ENCODE assay signal across 10 cellular contexts in the genomic region with DNA sequence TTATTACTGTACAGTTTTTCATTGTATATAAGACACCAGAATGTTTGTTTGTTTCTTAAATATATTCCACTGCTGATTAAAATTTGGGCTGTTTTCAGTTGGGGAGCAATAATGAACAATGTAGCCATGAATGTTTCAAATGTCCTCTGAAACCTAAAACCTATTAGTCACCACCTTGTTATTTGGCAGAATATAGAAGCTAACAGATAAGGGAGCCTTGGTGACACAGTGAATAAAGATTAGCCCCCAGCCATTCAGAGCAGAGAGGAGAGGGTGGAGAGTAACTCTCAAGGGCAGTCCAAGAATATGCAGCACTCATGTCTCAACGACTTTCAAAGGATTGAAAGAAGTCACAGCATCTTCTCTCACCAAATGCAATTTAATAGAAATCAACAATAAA. TPM values are rescaled to one million over a fixed set of nuclear protein-coding genes. Genes with fewer than 3 reads are reported as not detected.
DNase-seq lines count a peak whose midpoint lies in the region; ATAC-seq and TF ChIP-seq lines count a peak whose summit lies in the region.
"Had no signal": no experiment of that assay in that cellular context is flagged by ENCODE, and none has a peak within 500 bp of the region (broad histone marks: within the 10 kb centered on the region; RNA-seq: fewer than 3 reads in every experiment).

No MANE protein-coding gene starts in this region.

- peak overlapping the region; percentile 50; the same call in 1 of the 2 replicates for H3K9ac ChIP-seq in SK-N-SH

- TF ChIP-seq CTCF in HEK293 (tag by site-specific recombination; IDR thresholded peaks at IDR 0.05) (no peak), SK-N-SH (IDR thresholded peaks at IDR 0.05) (no peak), cardiac muscle cell (IDR thresholded peaks at IDR 0.05; ENCODE audit: low read depth, low read length) (no peak)

- TF ChIP-seq RAD21 in SK-N-SH (IDR thresholded peaks at IDR 0.05; ENCODE audit: low read length), result no peak

- H3K36me3 ChIP-seq in HEK293 (ENCODE audit: control insufficient read depth in 2 of 2, insufficient read depth in 1 of 2, low read length in 2 of 2) (no peaks in the 10 kb centered on the region), SK-N-SH (replicated peaks in 1 of 2; ENCODE audit: control insufficient read depth in 1 of 2, insufficient read depth in 2 of 2, low read length in 1 of 2) (no peaks in the 10 kb centered on the region), cardiac muscle cell (no peaks in the 10 kb centered on the region)
- H3K36me3 ChIP-seq: transverse colon had no signal

- DNase-seq in SK-N-SH, result no peak
- DNase-seq in cardiac muscle cell (ENCODE audit: low read depth in 1 of 2, low spot score in 1 of 2), result peak; percentile 78 to 90
- DNase-seq in stromal cell of bone marrow (ENCODE audit: low read depth), result peak; percentile 25
- no peak for DNase-seq in NCI-H2227 treated with DMSO at 0.1 percent for 48 hours (lab: John Stamatoyannopoulos, UW)
- no peak for DNase-seq in middle frontal gyrus (ENCODE audit: extremely low spot score, low spot score)
- DNase-seq: activated CD8-positive, alpha-beta memory T cell treated with anti-CD3 and anti-CD28 coated beads, Interleukin-2, amount 10 ng/mL, durations not matched to agents 7 days and 5 days; transverse colon had no signal

- 7% methylated on average over 1 of the region's 1 CpG for WGBS in SK-N-SH (ENCODE audit: low lambda C conversion rate)

- H3K27ac ChIP-seq in HEK293 (ENCODE audit: extremely low read depth, low read depth, low read length) (0 out of 2 replicates have a peak overlapping the region, but pooled peaks have one; percentile 49), SK-N-SH (ENCODE audit: low read depth in 2 of 2, low read length in 1 of 2) (peak overlapping the region; percentile 35 to 83; a peak in 3 of 4 replicates), cardiac muscle cell (peak overlapping the region; percentile 86)
- H3K27ac ChIP-seq: transverse colon had no signal

- CTCF ChIA-PET in HEK293 (lab: Yijun Ruan, JAX) (interaction anchor here (1.1 to 2.6 kb wide), 3 partner anchors 9 to 13 kb away, joined by 3 to 11 read pairs (median 4); no protein-coding TSS in a partner anchor), SK-N-SH (lab: Yijun Ruan, JAX) (interaction anchor here (0.6 kb wide), 2 partner anchors 20 to 216 kb away, joined by 3 read pairs; no protein-coding TSS in a partner anchor)

- H2AFZ ChIP-seq in SK-N-SH (ENCODE audit: low read depth), result peak overlapping the region; percentile 61; the same call in 1 of the 2 replicates

- peak overlapping the region; percentile 36; the same call in 1 of the 2 replicates for H3K4me2 ChIP-seq in SK-N-SH

- H3K4me3 ChIP-seq in HEK293 (ENCODE audit: low read depth, low read length) (no peak overlapping the region), SK-N-SH (ENCODE audit: low read depth in 2 of 2, low read length in 1 of 2) (no peak overlapping the region; a peak in 1 of 4 replicates), cardiac muscle cell (no peak overlapping the region)
- H3K4me3 ChIP-seq: transverse colon had no signal

- POLR2A ChIA-PET in HEK293 (lab: Yijun Ruan, JAX) (no interaction called here), SK-N-SH (lab: Yijun Ruan, JAX) (no interaction called here)

- no peak for ATAC-seq in HG02610 (IDR thresholded peaks at IDR 0.05; ENCODE audit: unreplicated experiment)
- ATAC-seq: activated CD8-positive, alpha-beta memory T cell treated with anti-CD3 and anti-CD28 coated beads, Interleukin-2, amount 10 ng/mL, durations not matched to agents 7 days and 5 days had no signal

- H3K4me1 ChIP-seq in HEK293 (ENCODE audit: control insufficient read depth, insufficient read depth, low read length) (peaks cover 8% of the 10 kb centered on the region), SK-N-SH (ENCODE audit: control insufficient read depth in 1 of 2, insufficient read depth in 2 of 2, low read depth in 1 of 2, low read length in 1 of 2) (peaks cover 0 to 44% of the 10 kb centered on the region in 2 experiments; a peak in 2 of 4 replicates), cardiac muscle cell (ENCODE audit: low read depth) (peaks cover 24% of the 10 kb centered on the region)

- H4K20me1 ChIP-seq in SK-N-SH (ENCODE audit: insufficient read depth), result no peaks in the 10 kb centered on the region

- H3K9me3 ChIP-seq in HEK293 (ENCODE audit: control insufficient read depth, insufficient read depth, low read depth, low read length) (no peaks in the 10 kb centered on the region), SK-N-SH (no peaks in the 10 kb centered on the region), cardiac muscle cell (ENCODE audit: low read depth) (no peaks in the 10 kb centered on the region)
- H3K9me3 ChIP-seq: transverse colon had no signal

- peaks cover 35% of the 10 kb centered on the region for H3F3A ChIP-seq in SK-N-SH (replicated peaks; ENCODE audit: insufficient read depth)

- peak in 1 of 2 experiments; percentile 86; a peak in 2 of 4 replicates for TF ChIP-seq EP300 in SK-N-SH (IDR thresholded peaks at IDR 0.05; ENCODE audit: borderline replicate concordance in 1 of 2, low read depth in 1 of 2, low read length in 1 of 2)

- H3K27me3 ChIP-seq in SK-N-SH (ENCODE audit: insufficient read depth) (no peaks in the 10 kb centered on the region), cardiac muscle cell (no peaks in the 10 kb centered on the region)
- H3K27me3 ChIP-seq: transverse colon had no signal

- H3K79me2 ChIP-seq in SK-N-SH (ENCODE audit: insufficient read depth), result no peaks in the 10 kb centered on the region

- no peaks in the 10 kb centered on the region for H3K9me2 ChIP-seq in SK-N-SH

TF ChIP-seq in HEK293, 187 proteins besides CTCF, POLR2A, EP300 and RAD21 (continues in another document):
- TF ChIP-seq, protein P1, sequence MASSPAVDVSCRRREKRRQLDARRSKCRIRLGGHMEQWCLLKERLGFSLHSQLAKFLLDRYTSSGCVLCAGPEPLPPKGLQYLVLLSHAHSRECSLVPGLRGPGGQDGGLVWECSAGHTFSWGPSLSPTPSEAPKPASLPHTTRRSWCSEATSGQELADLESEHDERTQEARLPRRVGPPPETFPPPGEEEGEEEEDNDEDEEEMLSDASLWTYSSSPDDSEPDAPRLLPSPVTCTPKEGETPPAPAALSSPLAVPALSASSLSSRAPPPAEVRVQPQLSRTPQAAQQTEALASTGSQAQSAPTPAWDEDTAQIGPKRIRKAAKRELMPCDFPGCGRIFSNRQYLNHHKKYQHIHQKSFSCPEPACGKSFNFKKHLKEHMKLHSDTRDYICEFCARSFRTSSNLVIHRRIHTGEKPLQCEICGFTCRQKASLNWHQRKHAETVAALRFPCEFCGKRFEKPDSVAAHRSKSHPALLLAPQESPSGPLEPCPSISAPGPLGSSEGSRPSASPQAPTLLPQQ (tag by site-specific recombination; IDR thresholded peaks at IDR 0.05), result 0 out of 2 replicates have a peak, but pooled peaks have one; percentile 12
- TF ChIP-seq ZNF37A (tag by site-specific recombination; IDR thresholded peaks at IDR 0.05) (no peak), ZNF184 (tag by site-specific recombination; IDR thresholded peaks at IDR 0.05) (no peak), ZNF48 (tag by site-specific recombination; IDR thresholded peaks at IDR 0.05) (no peak)
- TF ChIP-seq, protein P2, sequence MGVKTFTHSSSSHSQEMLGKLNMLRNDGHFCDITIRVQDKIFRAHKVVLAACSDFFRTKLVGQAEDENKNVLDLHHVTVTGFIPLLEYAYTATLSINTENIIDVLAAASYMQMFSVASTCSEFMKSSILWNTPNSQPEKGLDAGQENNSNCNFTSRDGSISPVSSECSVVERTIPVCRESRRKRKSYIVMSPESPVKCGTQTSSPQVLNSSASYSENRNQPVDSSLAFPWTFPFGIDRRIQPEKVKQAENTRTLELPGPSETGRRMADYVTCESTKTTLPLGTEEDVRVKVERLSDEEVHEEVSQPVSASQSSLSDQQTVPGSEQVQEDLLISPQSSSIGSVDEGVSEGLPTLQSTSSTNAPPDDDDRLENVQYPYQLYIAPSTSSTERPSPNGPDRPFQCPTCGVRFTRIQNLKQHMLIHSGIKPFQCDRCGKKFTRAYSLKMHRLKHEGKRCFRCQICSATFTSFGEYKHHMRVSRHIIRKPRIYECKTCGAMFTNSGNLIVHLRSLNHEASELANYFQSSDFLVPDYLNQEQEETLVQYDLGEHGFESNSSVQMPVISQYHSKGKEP (tag by site-specific recombination; IDR thresholded peaks at IDR 0.05), result no peak

TF ChIP-seq in SK-N-SH, 30 proteins besides CTCF, POLR2A, EP300 and RAD21 (continues in another document):
- TF ChIP-seq RCOR1 (IDR thresholded peaks at IDR 0.05; ENCODE audit: low read length) (no peak), FOXJ3 (CRISPR knock-in tag; IDR thresholded peaks at IDR 0.05) (no peak), EZH2phosphoT487 (IDR thresholded peaks at IDR 0.05; ENCODE audit: borderline replicate concordance, low read depth) (no peak), TEAD4 (IDR thresholded peaks at IDR 0.05; ENCODE audit: borderline replicate concordance, insufficient read depth) (peak; percentile 63; the same call in 1 of the 2 replicates), SIN3A (IDR thresholded peaks at IDR 0.05; ENCODE audit: borderline replicate concordance, low read depth, low read length) (no peak), POLR2AphosphoS5 (IDR thresholded peaks at IDR 0.05; ENCODE audit: low read depth, low read length) (peak; percentile 33; the same call in 1 of the 2 replicates), ELF1 (IDR thresholded peaks at IDR 0.05) (no peak), RXRA (IDR thresholded peaks at IDR 0.05; ENCODE audit: borderline replicate concordance, low read depth) (peak; percentile 32; the same call in 1 of the 2 replicates), NRF1 (IDR thresholded peaks at IDR 0.05; ENCODE audit: low read depth, low read length) (no peak), GABPA (IDR thresholded peaks at IDR 0.05; ENCODE audit: low read depth) (no peak), GATA2 (CRISPR knock-in tag; IDR thresholded peaks at IDR 0.05) (no peak)
- TF ChIP-seq, protein P3, sequence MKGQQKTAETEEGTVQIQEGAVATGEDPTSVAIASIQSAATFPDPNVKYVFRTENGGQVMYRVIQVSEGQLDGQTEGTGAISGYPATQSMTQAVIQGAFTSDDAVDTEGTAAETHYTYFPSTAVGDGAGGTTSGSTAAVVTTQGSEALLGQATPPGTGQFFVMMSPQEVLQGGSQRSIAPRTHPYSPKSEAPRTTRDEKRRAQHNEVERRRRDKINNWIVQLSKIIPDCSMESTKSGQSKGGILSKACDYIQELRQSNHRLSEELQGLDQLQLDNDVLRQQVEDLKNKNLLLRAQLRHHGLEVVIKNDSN (IDR thresholded peaks at IDR 0.05; ENCODE audit: borderline replicate concordance, low read depth), result no peak

RNA-seq across cellular contexts. Expression of a gene that starts 43.1 kb away (rescaled TPM):
- polyA plus RNA-seq in SK-N-SH (2012; rRNA removed), result 43.8 and 60.4 TPM in 2 replicates
- polyA plus RNA-seq in SK-N-SH (2012; cell fraction: cytosol; rRNA removed), result 52.8 and 56.2 TPM in 2 replicates
- 38.6 and 73.5 TPM in 2 replicates for polyA plus RNA-seq in SK-N-SH (2012; cell fraction: nucleus; rRNA removed)
- 0.11 and 0.21 TPM in 2 replicates for total RNA-seq in cardiac muscle cell
- polyA plus RNA-seq in cardiac muscle cell, result 0.17 TPM in 1 of 2 replicates, not detected in the other
- total RNA-seq: OCI-LY7 had no signal

Comparison
In these comparisons a context has a peak if more than half of its experiments do, and no peak if none do; other contexts are left out.
1. DNase-seq: peak in cardiac muscle cell (2 of 2) and stromal cell of bone marrow (single experiment); none in SK-N-SH (single experiment), NCI-H2227 treated with DMSO at 0.1 percent for 48 hours (single experiment) and middle frontal gyrus (single experiment).
2. RNA of a gene that starts 43.1 kb away (polyA plus RNA-seq): 38.6 to 73.5 TPM in SK-N-SH; 0.17 TPM in cardiac muscle cell; every median in the first group is over 10 times any median in the second.
3. Peak in every context shown above with its lines, with median percentiles within 50 percentile points of each other: H3K27ac ChIP-seq.